In the genomic region with DNA sequence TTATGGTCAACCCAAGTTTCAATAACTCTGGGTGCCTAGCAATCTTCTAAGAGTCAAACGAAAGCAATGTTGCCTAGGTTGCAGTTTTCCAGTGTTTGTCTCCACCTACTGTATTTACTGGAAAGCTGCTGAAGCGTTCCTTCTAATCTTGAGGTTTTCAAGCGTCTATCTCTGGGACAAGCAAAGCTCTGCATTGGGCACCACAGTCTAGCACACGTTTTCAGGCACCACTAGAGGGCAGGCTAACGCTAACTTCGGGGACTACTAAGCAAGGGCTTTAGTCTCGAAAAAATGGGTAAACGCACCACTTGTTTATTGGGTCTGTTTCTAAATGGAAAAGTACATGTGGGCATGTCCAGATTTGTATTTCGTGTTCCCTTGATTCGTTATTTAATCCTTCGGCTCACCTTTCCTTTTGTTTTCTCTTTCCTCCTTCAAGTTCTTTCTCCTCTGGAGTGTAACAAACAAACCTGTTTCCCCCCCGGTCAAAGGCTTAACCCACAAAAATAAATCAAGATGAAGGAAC, we compare ENCODE assay signal across 8 cellular contexts.
DNase-seq lines count a peak whose midpoint lies in the region; ATAC-seq and TF ChIP-seq lines count a peak whose summit lies in the region.
"Not testable (repeated sequence)": the region's sequence is repeated elsewhere in the genome, so short reads cannot be mapped to it uniquely, and the experiment has no call there.

No MANE protein-coding gene starts in this region.

- peak in 6 of 7 experiments; percentile 24 to 63 (median 52) for DNase-seq in CD8-positive, alpha-beta T cell
- DNase-seq in Panc1 (ENCODE audit: low read depth, low spot score): peak; percentile 24
- peak; percentile 66 for DNase-seq in activated CD8-positive, alpha-beta T cell treated with anti-CD3 and anti-CD28 coated beads, Interleukin-2, amount 10 ng/mL, durations not matched to agents 7 days and 5 days
- DNase-seq in effector CD4-positive, alpha-beta T cell: peak; percentile 50
- DNase-seq in naive thymus-derived CD4-positive, alpha-beta T cell: peak; percentile 11 to 57 (median 37)
- peak; percentile 28 for DNase-seq in stimulated activated CD8-positive, alpha-beta memory T cell treated with anti-CD3 and anti-CD28 coated beads, Interleukin-4, amount 100 ng/mL, for 24 hours (ENCODE audit: low read depth)

- H3K9me3 Mint-ChIP-seq in CD8-positive, alpha-beta T cell; activated CD8-positive, alpha-beta T cell treated with anti-CD3 and anti-CD28 coated beads, Interleukin-2, amount 10 ng/mL, durations not matched to agents 7 days and 5 days (ENCODE audit: insufficient read depth): not testable (repeated sequence)
- peaks cover 0 to 11% (median 3%) of the 10 kb centered on the region in 11 donors for H3K9me3 Mint-ChIP-seq in naive thymus-derived CD4-positive, alpha-beta T cell

- H3K36me3 ChIP-seq in CD8-positive, alpha-beta T cell (ENCODE audit: insufficient read depth, low read length); Panc1 (ENCODE audit: control insufficient read depth, insufficient read depth, low read length); naive thymus-derived CD4-positive, alpha-beta T cell (ENCODE audit: control insufficient read depth in 2 of 3, insufficient read depth in 3 of 3, low read length in 3 of 3): not testable (repeated sequence)

- intact Hi-C loops in CD8-positive, alpha-beta T cell (cut with DNase I, micrococcal nuclease); Panc1 (cut with micrococcal nuclease; ENCODE audit: unreplicated experiment); naive thymus-derived CD4-positive, alpha-beta T cell (cut with micrococcal nuclease): not testable (repeated sequence)

- H3K36me3 Mint-ChIP-seq in CD8-positive, alpha-beta T cell; activated CD8-positive, alpha-beta T cell treated with anti-CD3 and anti-CD28 coated beads, Interleukin-2, amount 10 ng/mL, durations not matched to agents 7 days and 5 days (ENCODE audit: low read depth); naive thymus-derived CD4-positive, alpha-beta T cell: not testable (repeated sequence)

- H3K4me3 ChIP-seq in CD8-positive, alpha-beta T cell (ENCODE audit: low read depth, low read length); Panc1 (ENCODE audit: low read depth in 2 of 2, low read length in 2 of 2); naive thymus-derived CD4-positive, alpha-beta T cell (ENCODE audit: low read length): not testable (repeated sequence)

- in situ Hi-C loops in Panc1 (cut with HindIII; ENCODE audit: low pct_unique_long_range_greater_than_20kb, low sequenced_read_pairs): not testable (repeated sequence)

- CTCF ChIA-PET in CD8-positive, alpha-beta T cell (lab: Charles Lee): interaction anchor here (1.2 kb wide), 1 partner anchor 1091 kb away, joined by 3 read pairs; no protein-coding TSS in a partner anchor
- CTCF ChIA-PET in Panc1 (lab: Charles Lee); activated CD8-positive, alpha-beta T cell treated with anti-CD3 and anti-CD28 coated beads, Interleukin-2, amount 10 ng/mL, durations not matched to agents 7 days and 5 days (lab: Charles Lee); naive thymus-derived CD4-positive, alpha-beta T cell (lab: Charles Lee): not testable (repeated sequence)

- not testable (repeated sequence) for H3K9me3 ChIP-seq in CD8-positive, alpha-beta T cell (ENCODE audit: low read length); Panc1 (ENCODE audit: control insufficient read depth, insufficient read depth, low read depth, low read length); naive thymus-derived CD4-positive, alpha-beta T cell (ENCODE audit: control insufficient read depth in 2 of 3, low read length in 3 of 3)

- not testable (repeated sequence) for H3K4me1 Mint-ChIP-seq in CD8-positive, alpha-beta T cell (ENCODE audit: low read depth); activated CD8-positive, alpha-beta T cell treated with anti-CD3 and anti-CD28 coated beads, Interleukin-2, amount 10 ng/mL, durations not matched to agents 7 days and 5 days (ENCODE audit: low read depth); naive thymus-derived CD4-positive, alpha-beta T cell

- H3K27ac Mint-ChIP-seq in CD8-positive, alpha-beta T cell; activated CD8-positive, alpha-beta T cell treated with anti-CD3 and anti-CD28 coated beads, Interleukin-2, amount 10 ng/mL, durations not matched to agents 7 days and 5 days; naive thymus-derived CD4-positive, alpha-beta T cell: not testable (repeated sequence)

- BruUV-seq in Panc1 (replicated peaks; lab: Mats Ljungman, UMichigan): not testable (repeated sequence)

- H3K4me1 ChIP-seq in CD8-positive, alpha-beta T cell (ENCODE audit: insufficient read depth, low read length); Panc1 (ENCODE audit: control insufficient read depth, insufficient read depth, low read length); naive thymus-derived CD4-positive, alpha-beta T cell (ENCODE audit: control insufficient read depth in 2 of 2, insufficient read depth in 2 of 2, low read length in 2 of 2): not testable (repeated sequence)

- TF ChIP-seq CTCF in CD8-positive, alpha-beta T cell (IDR thresholded peaks at IDR 0.05): peak; percentile 53
- peak; percentile 82 for TF ChIP-seq CTCF in Panc1 (IDR thresholded peaks at IDR 0.05)

- POLR2A ChIA-PET in CD8-positive, alpha-beta T cell (lab: Charles Lee); Panc1 (lab: Charles Lee); activated CD8-positive, alpha-beta T cell treated with anti-CD3 and anti-CD28 coated beads, Interleukin-2, amount 10 ng/mL, durations not matched to agents 7 days and 5 days (lab: Charles Lee); naive thymus-derived CD4-positive, alpha-beta T cell (lab: Charles Lee): not testable (repeated sequence)

- ATAC-seq in CD8-positive, alpha-beta T cell: peak; percentile 75
- ATAC-seq in GM21423 (IDR thresholded peaks at IDR 0.05; ENCODE audit: unreplicated experiment) (peak; percentile 92), HG03139 (IDR thresholded peaks at IDR 0.05; ENCODE audit: unreplicated experiment) (peak; percentile 66), Panc1 (peak; percentile 100)
- ATAC-seq in activated CD8-positive, alpha-beta T cell treated with anti-CD3 and anti-CD28 coated beads, Interleukin-2, amount 10 ng/mL, durations not matched to agents 7 days and 5 days: peak; percentile 90
- peak; percentile 93 for ATAC-seq in naive thymus-derived CD4-positive, alpha-beta T cell

- H3K4me3 Mint-ChIP-seq in CD8-positive, alpha-beta T cell; activated CD8-positive, alpha-beta T cell treated with anti-CD3 and anti-CD28 coated beads, Interleukin-2, amount 10 ng/mL, durations not matched to agents 7 days and 5 days; naive thymus-derived CD4-positive, alpha-beta T cell: not testable (repeated sequence)

- not testable (repeated sequence) for H3K27ac ChIP-seq in CD8-positive, alpha-beta T cell (ENCODE audit: low read depth, low read length); Panc1 (ENCODE audit: low read length); naive thymus-derived CD4-positive, alpha-beta T cell (ENCODE audit: low read depth, low read length)

- H3K27me3 ChIP-seq in CD8-positive, alpha-beta T cell (ENCODE audit: insufficient read depth, low read length); Panc1 (ENCODE audit: control insufficient read depth, insufficient read depth, low read length); naive thymus-derived CD4-positive, alpha-beta T cell (ENCODE audit: control insufficient read depth in 2 of 2, insufficient read depth in 2 of 2, low read length in 2 of 2): not testable (repeated sequence)

- not testable (repeated sequence) for H3K27me3 Mint-ChIP-seq in CD8-positive, alpha-beta T cell (ENCODE audit: low read depth); activated CD8-positive, alpha-beta T cell treated with anti-CD3 and anti-CD28 coated beads, Interleukin-2, amount 10 ng/mL, durations not matched to agents 7 days and 5 days (ENCODE audit: low read depth); naive thymus-derived CD4-positive, alpha-beta T cell
